In the genomic region with DNA sequence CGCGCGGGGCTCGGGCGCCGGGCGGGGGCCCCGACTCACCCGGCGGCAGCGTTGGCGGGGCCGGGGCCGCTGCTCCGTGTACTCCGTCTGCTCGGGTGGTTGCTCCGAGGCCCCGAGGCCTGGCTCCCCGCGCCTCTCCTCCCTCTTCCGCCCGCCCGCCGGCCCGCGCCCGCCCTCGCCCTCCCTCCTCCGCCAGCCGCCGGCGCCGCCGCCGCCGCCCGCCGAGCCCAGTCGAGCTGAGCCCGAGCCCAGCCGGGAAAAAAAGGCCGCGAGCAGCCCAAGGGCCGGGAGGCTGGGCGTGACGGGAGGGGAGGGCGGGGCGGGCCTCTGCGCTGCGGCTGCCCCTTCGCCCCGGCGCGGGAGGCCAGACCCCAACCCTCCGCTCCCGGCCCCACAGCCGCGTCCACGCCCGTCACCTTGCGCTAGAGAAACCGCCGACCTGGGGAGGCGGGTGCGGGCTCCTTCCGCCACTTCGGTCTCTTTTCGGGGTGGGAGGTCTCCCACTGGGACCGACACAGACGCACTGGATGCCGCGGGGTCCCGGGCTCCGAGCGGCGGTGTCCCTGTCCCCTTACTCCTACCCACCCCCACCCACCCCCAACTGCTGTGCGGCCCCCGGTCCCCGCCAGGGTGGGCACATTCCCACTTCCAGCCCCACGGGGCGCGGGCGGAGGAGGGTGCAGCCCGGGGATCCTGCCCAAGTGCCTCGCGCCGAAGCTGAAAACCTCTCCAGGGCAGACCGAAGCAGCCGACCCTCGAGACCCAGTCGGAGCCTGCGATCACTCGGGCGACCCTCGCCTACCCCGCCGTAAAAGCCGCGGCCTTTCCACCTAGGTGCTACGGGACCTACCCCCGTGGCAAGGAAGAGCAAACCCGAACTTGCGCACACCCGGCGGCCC, we compare ENCODE assay signal across 8 cellular contexts. TPM values are rescaled to one million over a fixed set of nuclear protein-coding genes. Genes with fewer than 3 reads are reported as not detected.
DNase-seq lines count a peak whose midpoint lies in the region; ATAC-seq and TF ChIP-seq lines count a peak whose summit lies in the region.

Gene CERS2, minus strand, starts transcription at position 256 of the 899 bp plus-strand sequence. CDS start 5,745 bp downstream, outside the sequence.

- no peak for TF ChIP-seq CTCF in GM10266 (IDR thresholded peaks at IDR 0.05; ENCODE audit: control insufficient read depth, insufficient read depth, low read depth, missing control alignments)
- TF ChIP-seq CTCF in WERI-Rb-1 (IDR thresholded peaks at IDR 0.05; ENCODE audit: low read depth, low read length), result no peak
- no peak for TF ChIP-seq CTCF in mammary epithelial cell (conservative IDR thresholded peaks at IDR 0.05 in 1 of 2, IDR thresholded peaks at IDR 0.05 in 1 of 2; ENCODE audit: extremely low read depth in 1 of 2, insufficient read depth in 1 of 2, low read depth in 1 of 2, low read length in 2 of 2)
- peak in 1 of 11 experiments; percentile 5 for TF ChIP-seq CTCF in spleen (IDR thresholded peaks at IDR 0.05 in 8 of 11, conservative IDR thresholded peaks at IDR 0.05 in 3 of 11)

- CTCF ChIA-PET in mammary epithelial cell (lab: Charles Lee; ENCODE audit: low non-redundant PET), result no interaction called here

- WGBS in mammary epithelial cell (ENCODE audit: low coverage, missing lambda C conversion rate), result 82% methylated on average over 11 of the region's 106 CpGs
- WGBS in spleen, 5 donors, result 3 to 15% (median 6%) methylated on average over 24 to 106 of the region's 106 CpGs

- DNase-seq in GM10266 (ENCODE audit: extremely low spot score) (peak; percentile 89), NCI-H1930 (lab: John Stamatoyannopoulos, UW) (peak; percentile 33 to 39), WERI-Rb-1 (peak; percentile 97), mammary epithelial cell (peak; percentile 79), iPS-NIHi7 (ENCODE audit: extremely low spot score) (peak; percentile 83), spleen (peak; percentile 97), foreskin melanocyte (no peak)

- ATAC-seq in HG02610 (IDR thresholded peaks at IDR 0.05; ENCODE audit: unreplicated experiment), result peak; percentile 48

- H3K9me3 ChIP-seq in WERI-Rb-1 (ENCODE audit: severe bottlenecking) (peaks cover 4% of the 10 kb centered on the region), mammary epithelial cell (replicated peaks; ENCODE audit: insufficient read depth, low read length) (no peaks in the 10 kb centered on the region), spleen (no peaks in the 10 kb centered on the region)

- peak in 1 of 3 donors; percentile 23 for TF ChIP-seq POLR2A in spleen (IDR thresholded peaks at IDR 0.05)

- in situ Hi-C loops in mammary epithelial cell (cut with MboI; ENCODE audit: low sequenced_read_pairs in 2 of 2), result no loop called here

- no TSS peak for BruUV-seq in mammary epithelial cell (replicated peaks; lab: Mats Ljungman, UMichigan)

- peak within 1 kb of the TSS; percentile 63 for H3K9ac ChIP-seq in mammary epithelial cell (ENCODE audit: insufficient read depth, low read length)

- peak within 1 kb of the TSS; percentile 76 for H2AFZ ChIP-seq in mammary epithelial cell (ENCODE audit: low read depth, low read length)

- peak within 1 kb of the TSS; percentile 91 for H3K4me2 ChIP-seq in mammary epithelial cell (ENCODE audit: insufficient read depth, low read depth, low read length)

- dilution Hi-C loops in mammary epithelial cell (cut with HindIII; ENCODE audit: low sequenced_read_pairs), result no loop called here

- intact Hi-C loops in mammary epithelial cell (cut with micrococcal nuclease), result loop anchor here (5.0 kb wide), 3 partner anchors 172 to 718 kb away; partner anchors contain the start of genes CA14, ENSA and SEMA6C
- intact Hi-C loops in spleen (cut with DNase I; ENCODE audit: low total_unique reads), result loop anchor here (10.0 kb wide), 1 partner anchor 50 kb away; the partner anchor contains the start of gene SETDB1

- H3K27ac ChIP-seq in WERI-Rb-1 (peak within 1 kb of the TSS; percentile 94), mammary epithelial cell (ENCODE audit: insufficient read depth, low read depth, low read length) (peak within 1 kb of the TSS; percentile 32), spleen (peak within 1 kb of the TSS; percentile 92 to 97 (median 96))

- peaks cover 31% of the 10 kb centered on the region for H3K36me3 ChIP-seq in WERI-Rb-1
- no peaks in the 10 kb centered on the region for H3K36me3 ChIP-seq in mammary epithelial cell (ENCODE audit: insufficient read depth, low read length)
- H3K36me3 ChIP-seq in spleen, result no peaks in the 10 kb centered on the region

- H3K4me3 ChIP-seq in WERI-Rb-1 (ENCODE audit: low read depth, low read length), result peak within 1 kb of the TSS; percentile 57
- peak within 1 kb of the TSS; percentile 78 to 83 (median 80) for H3K4me3 ChIP-seq in mammary epithelial cell (replicated peaks in 1 of 3; ENCODE audit: insufficient read depth in 1 of 3, low read depth in 2 of 3, low read length in 3 of 3)
- H3K4me3 ChIP-seq in spleen, result peak within 1 kb of the TSS; percentile 67 to 90 (median 75)

- H3K27me3 ChIP-seq in WERI-Rb-1 (ENCODE audit: insufficient read depth, low read depth, severe bottlenecking) (no peaks in the 10 kb centered on the region), mammary epithelial cell (ENCODE audit: insufficient read depth, low read length) (no peaks in the 10 kb centered on the region), spleen (replicated peaks in 1 of 7) (no peaks in the 10 kb centered on the region)

- no peaks in the 10 kb centered on the region for H4K20me1 ChIP-seq in mammary epithelial cell (ENCODE audit: insufficient read depth, low read length)

- H3K4me1 ChIP-seq in mammary epithelial cell (ENCODE audit: insufficient read depth, low read length), result peaks cover 47% of the 10 kb centered on the region
- H3K4me1 ChIP-seq in spleen, result peaks cover 51 to 92% (median 86%) of the 10 kb centered on the region in 6 donors

- peaks cover 46% of the 10 kb centered on the region for H3K79me2 ChIP-seq in mammary epithelial cell (ENCODE audit: insufficient read depth, low read length)

RNA-seq across cellular contexts. Expression of gene CERS2, which starts in this region (rescaled TPM):
- total RNA-seq in mammary epithelial cell (100 to 1,000 TPM; 113 to 169 TPM), spleen (100 to 1,000 TPM in 3 of 7 donors, 10 to 100 TPM in 4; 71.8 to 128 (median 98.1) TPM)
- polyA plus RNA-seq in mammary epithelial cell (145 TPM), spleen (10 to 100 TPM; 63.4 to 69.9 (median 65.1) TPM)
- polyA minus RNA-seq in mammary epithelial cell, result 269 TPM

Comparison
In these comparisons a context has a peak if more than half of its experiments do, and no peak if none do; other contexts are left out.
1. H3K27ac ChIP-seq: peak in every context shown above with its lines; median percentile 96 in spleen; 94 in WERI-Rb-1; 32 in mammary epithelial cell.